In genomic region chr6:30572078-30572605, GRCh38 we compare ENCODE assay signal across 8 cellular contexts. TPM values are rescaled to one million over a fixed set of nuclear protein-coding genes. Genes with fewer than 3 reads are reported as not detected.
DNase-seq lines count a peak whose midpoint lies in the region; ATAC-seq and TF ChIP-seq lines count a peak whose summit lies in the region.

No MANE protein-coding gene starts in this region.

- H3K27me3 Mint-ChIP-seq in activated CD4-positive, alpha-beta T cell treated with anti-CD3 and anti-CD28 coated beads, Interleukin-2, amount 10 ng/mL, durations not matched to agents 7 days and 5 days, result no peaks in the 10 kb centered on the region

- POLR2A ChIA-PET in activated CD4-positive, alpha-beta T cell treated with anti-CD3 and anti-CD28 coated beads, Interleukin-2, amount 10 ng/mL, durations not matched to agents 7 days and 5 days (lab: Charles Lee), result no interaction called here

- peak overlapping the region; percentile 94 for H3K4me3 Mint-ChIP-seq in activated CD4-positive, alpha-beta T cell treated with anti-CD3 and anti-CD28 coated beads, Interleukin-2, amount 10 ng/mL, durations not matched to agents 7 days and 5 days

- peaks cover 63% of the 10 kb centered on the region for H3K4me1 Mint-ChIP-seq in activated CD4-positive, alpha-beta T cell treated with anti-CD3 and anti-CD28 coated beads, Interleukin-2, amount 10 ng/mL, durations not matched to agents 7 days and 5 days

- H3K9me3 Mint-ChIP-seq in activated CD4-positive, alpha-beta T cell treated with anti-CD3 and anti-CD28 coated beads, Interleukin-2, amount 10 ng/mL, durations not matched to agents 7 days and 5 days, result no peaks in the 10 kb centered on the region

- no peak for ATAC-seq in HG02970 (IDR thresholded peaks at IDR 0.05; ENCODE audit: low FRiP score, unreplicated experiment)

- peak overlapping the region in 3 of 4 donors; percentile 37 to 85 (median 71) for H3K4me3 ChIP-seq in adrenal gland
- peak overlapping the region; percentile 73 to 79 for H3K4me3 ChIP-seq in testis

- no peak for DNase-seq in activated CD4-positive, alpha-beta T cell treated with anti-CD3 and anti-CD28 coated beads, Interleukin-2, amount 10 ng/mL, durations not matched to agents 7 days and 5 days
- no peak for DNase-seq in activated CD4-positive, alpha-beta T cell treated with anti-CD3 and anti-CD28 coated beads for 48 hours
- no peak for DNase-seq in adrenal gland
- peak; percentile 64 for DNase-seq in kidney tubule cell (ENCODE audit: low spot score)
- no peak for DNase-seq in testis
- DNase-seq in stimulated activated CD4-positive, alpha-beta T cell treated with anti-CD3 and anti-CD28 coated beads, Interleukin-4, amount 100 ng/mL, for 4 hours, result no peak
- DNase-seq in CD1c-positive myeloid dendritic cell (ENCODE audit: extremely low spot score), result no peak

- H3K4me1 ChIP-seq in adrenal gland (replicated peaks in 1 of 2) (peaks cover 5 to 43% of the 10 kb centered on the region in 2 donors), testis (peaks cover 18% of the 10 kb centered on the region)

- TF ChIP-seq POLR2A in adrenal gland (IDR thresholded peaks at IDR 0.05) (no peak), testis (IDR thresholded peaks at IDR 0.05) (no peak)

- intact Hi-C loops in adrenal gland (cut with DNase I), result no loop called here
- intact Hi-C loops in testis (cut with DNase I; ENCODE audit: low total_unique reads), result no loop called here

- peaks cover 0 to 8% of the 10 kb centered on the region in 2 donors for H3K36me3 ChIP-seq in adrenal gland (replicated peaks in 1 of 2)
- no peaks in the 10 kb centered on the region for H3K36me3 ChIP-seq in testis (ENCODE audit: low read depth, missing control alignments)

- H3K27me3 ChIP-seq in adrenal gland (no peaks in the 10 kb centered on the region), testis (no peaks in the 10 kb centered on the region)

- peaks cover 22% of the 10 kb centered on the region for H3K36me3 Mint-ChIP-seq in activated CD4-positive, alpha-beta T cell treated with anti-CD3 and anti-CD28 coated beads, Interleukin-2, amount 10 ng/mL, durations not matched to agents 7 days and 5 days (ENCODE audit: low read depth)

- H3K27ac ChIP-seq in adrenal gland (peak overlapping the region in 4 of 5 donors; percentile 83 to 96 (median 90)), testis (peak overlapping the region; percentile 83 to 90)

- no peaks in the 10 kb centered on the region for H3K9me3 ChIP-seq in adrenal gland (replicated peaks in 1 of 3)
- no peaks in the 10 kb centered on the region for H3K9me3 ChIP-seq in testis

- H3K27ac Mint-ChIP-seq in activated CD4-positive, alpha-beta T cell treated with anti-CD3 and anti-CD28 coated beads, Interleukin-2, amount 10 ng/mL, durations not matched to agents 7 days and 5 days, result peak overlapping the region; percentile 97

- no peak for TF ChIP-seq CTCF in adrenal gland (IDR thresholded peaks at IDR 0.05)
- no peak for TF ChIP-seq CTCF in testis (IDR thresholded peaks at IDR 0.05)

- 3 to 12% (median 7%) methylated on average over 2 of the region's 2 CpGs for WGBS in adrenal gland, 4 donors
- WGBS in testis, 2 donors, result 4 to 7% methylated on average over 2 of the region's 2 CpGs

- CTCF ChIA-PET in activated CD4-positive, alpha-beta T cell treated with anti-CD3 and anti-CD28 coated beads, Interleukin-2, amount 10 ng/mL, durations not matched to agents 7 days and 5 days (lab: Charles Lee), result no interaction called here

RNA-seq across cellular contexts. Expression of gene ABCF1, which starts 0.9 kb away (rescaled TPM):
- 10 to 100 TPM; 72.2 to 78.0 TPM for total RNA-seq in activated CD4-positive, alpha-beta T cell treated with anti-CD3 and anti-CD28 coated beads, Interleukin-2, amount 10 ng/mL, durations not matched to agents 7 days and 5 days
- total RNA-seq in adrenal gland (10 to 100 TPM; 24.6 to 53.1 (median 36.2) TPM), testis (10 to 100 TPM; 63.2 to 67.1 TPM)
- polyA plus RNA-seq in adrenal gland (10 to 100 TPM; 18.7 to 75.2 (median 41.3) TPM), testis (ENCODE audit: insufficient read depth, low read depth, low replicate concordance) (104 TPM)

RNA-seq across cellular contexts. Expression of gene PRR3, which starts 15.0 kb away (rescaled TPM):
- 10 to 100 TPM; 16.0 to 22.2 TPM for total RNA-seq in activated CD4-positive, alpha-beta T cell treated with anti-CD3 and anti-CD28 coated beads, Interleukin-2, amount 10 ng/mL, durations not matched to agents 7 days and 5 days
- total RNA-seq in adrenal gland, result 10 to 100 TPM in 4 of 8 donors, 1 to 10 TPM in 4; 1.8 to 14.7 (median 9.7) TPM
- 10 to 100 TPM; 20.3 to 25.5 (median 22.8) TPM for polyA plus RNA-seq in adrenal gland
- total RNA-seq in testis, result 10 to 100 TPM; 11.2 to 22.9 TPM
- 11.0 TPM for polyA plus RNA-seq in testis (ENCODE audit: insufficient read depth, low read depth, low replicate concordance)

RNA-seq across cellular contexts. Expression of gene GNL1, which starts 15.9 kb away (rescaled TPM):
- total RNA-seq in activated CD4-positive, alpha-beta T cell treated with anti-CD3 and anti-CD28 coated beads, Interleukin-2, amount 10 ng/mL, durations not matched to agents 7 days and 5 days, result 10 to 100 TPM; 51.5 to 59.9 TPM
- total RNA-seq in adrenal gland (10 to 100 TPM; 27.4 to 75.6 (median 57.7) TPM), testis (10 to 100 TPM; 68.7 to 72.8 TPM)
- polyA plus RNA-seq in adrenal gland (10 to 100 TPM; 33.2 to 86.7 (median 72.5) TPM), testis (ENCODE audit: insufficient read depth, low read depth, low replicate concordance) (205 TPM)

RNA-seq across cellular contexts. Expression of gene PPP1R10, which starts 44.9 kb away (rescaled TPM):
- 100 to 1,000 TPM in 1 of 2 experiments, 10 to 100 TPM in 1; 99.1 to 117 TPM for total RNA-seq in activated CD4-positive, alpha-beta T cell treated with anti-CD3 and anti-CD28 coated beads, Interleukin-2, amount 10 ng/mL, durations not matched to agents 7 days and 5 days
- total RNA-seq in adrenal gland (100 to 1,000 TPM in 1 of 8 donors, 10 to 100 TPM in 7; 33.3 to 102 (median 72.0) TPM), testis (10 to 100 TPM; 50.8 to 72.7 TPM)
- polyA plus RNA-seq in adrenal gland (10 to 100 TPM; 28.8 to 99.1 (median 61.1) TPM), testis (ENCODE audit: insufficient read depth, low read depth, low replicate concordance) (47.4 TPM)

RNA-seq across cellular contexts. Expression of gene MRPS18B, which starts 45.5 kb away (rescaled TPM):
- total RNA-seq in activated CD4-positive, alpha-beta T cell treated with anti-CD3 and anti-CD28 coated beads, Interleukin-2, amount 10 ng/mL, durations not matched to agents 7 days and 5 days, result 10 to 100 TPM; 41.4 to 44.4 TPM
- 100 to 1,000 TPM in 1 of 8 donors, 10 to 100 TPM in 7; 51.0 to 105 (median 74.8) TPM for total RNA-seq in adrenal gland
- 10 to 100 TPM; 43.0 to 90.5 (median 48.5) TPM for polyA plus RNA-seq in adrenal gland
- 10 to 100 TPM; 36.1 to 49.5 TPM for total RNA-seq in testis
- 54.5 TPM for polyA plus RNA-seq in testis (ENCODE audit: insufficient read depth, low read depth, low replicate concordance)
